ENCODE assay signal across 30 cellular contexts in the genomic region with DNA sequence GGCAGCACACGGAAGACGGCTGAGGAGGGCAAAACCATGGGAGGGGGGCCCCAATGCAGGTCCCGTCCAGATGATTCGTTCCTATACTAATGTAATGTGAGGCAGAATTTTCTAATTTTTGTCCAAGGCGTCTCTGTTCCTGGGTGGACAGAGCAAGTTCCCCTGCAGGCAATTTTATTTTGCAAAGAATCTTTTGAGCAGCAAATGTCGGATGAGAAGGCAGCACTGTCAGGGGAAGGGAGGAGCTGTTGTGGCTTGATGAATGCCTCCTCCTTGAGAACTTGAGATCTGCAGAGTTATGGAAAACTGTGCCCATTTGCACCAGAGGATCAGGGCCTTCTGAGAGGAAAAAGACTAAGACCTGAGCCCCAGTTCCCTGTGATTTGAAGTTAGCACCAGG. TPM values are rescaled to one million over a fixed set of nuclear protein-coding genes. Genes with fewer than 3 reads are reported as not detected.
A peak's percentile ranks its signal among the peaks of the same experiment; 100 is the strongest.
DNase-seq lines count a peak whose midpoint lies in the region; ATAC-seq and TF ChIP-seq lines count a peak whose summit lies in the region.
"Had no signal": no experiment of that assay in that cellular context is flagged by ENCODE, and none has a peak within 500 bp of the region (broad histone marks: within the 10 kb centered on the region; RNA-seq: fewer than 3 reads in every experiment).

No MANE protein-coding gene starts in this region.

- H3K23ac ChIP-seq in IMR-90 (ENCODE audit: low read depth, low read length): peak overlapping the region; percentile 40; the same call in 1 of the 2 replicates

- DNase-seq in IMR-90 (no peak), epidermal melanocyte (ENCODE audit: insufficient read length, low spot score) (peak; percentile 51), neural progenitor cell (ENCODE audit: low spot score) (no peak), tibial artery (no peak), NCI-H510A treated with DMSO at 0.1 percent for 48 hours (lab: John Stamatoyannopoulos, UW) (no peak), DMS153 (lab: John Stamatoyannopoulos, UW) (no peak)
- DNase-seq in stimulated activated CD4-positive, alpha-beta T cell treated with anti-CD3 and anti-CD28 coated beads, Interleukin-15, amount 100 ng/mL, for 24 hours: no peak
- DNase-seq: activated CD4-positive, alpha-beta T cell treated with anti-CD3 and anti-CD28 coated beads for 4 hours; activated naive CD4-positive, alpha-beta T cell treated with anti-CD3 and anti-CD28 coated beads, Interleukin-2, amount 50 U/mL, for 16 hours; amniotic stem cell; CD4-positive, alpha-beta memory T cell; glutamatergic neuron; mucosa of descending colon; NCI-H1048; NCI-H1694; NCI-H446 treated with DMSO at 0.1 percent for 48 hours; NCI-H82; SJCRH30; stimulated activated CD4-positive, alpha-beta T cell treated with anti-CD3 and anti-CD28 coated beads, Interleukin-12 subunit alpha, Interleukin-12 subunit beta, amount 100 ng/mL, for 4 hours; stimulated activated CD4-positive, alpha-beta T cell treated with anti-CD3 and anti-CD28 coated beads, Interleukin-4, amount 100 ng/mL, for 24 hours; SW 1271 had no signal

- POLR2A ChIA-PET in IMR-90 (lab: Charles Lee; ENCODE audit: unreplicated experiment): no interaction called here

- H3K4ac ChIP-seq in IMR-90 (ENCODE audit: low read depth, low read length): peak overlapping the region; percentile 10; the same call in 1 of the 2 replicates

- H2BK5ac ChIP-seq in IMR-90 (ENCODE audit: low read depth, low read length, poor library complexity, severe bottlenecking): no peak overlapping the region

- H3K9me1 ChIP-seq in IMR-90 (ENCODE audit: insufficient read depth, low read length): peaks cover 30% of the 10 kb centered on the region

- no peak overlapping the region for H3K4me2 ChIP-seq in IMR-90 (ENCODE audit: low read depth, low read length)
- no peak overlapping the region for H3K4me2 ChIP-seq in neural progenitor cell

- no peak overlapping the region for H4K5ac ChIP-seq in IMR-90 (ENCODE audit: low read depth, low read length)

- H3K9me3 ChIP-seq in IMR-90 (ENCODE audit: control insufficient read depth, insufficient read depth, low read length): no peaks in the 10 kb centered on the region
- H3K9me3 ChIP-seq in neural progenitor cell (ENCODE audit: low read depth): no peaks in the 10 kb centered on the region
- no peaks in the 10 kb centered on the region for H3K9me3 ChIP-seq in tibial artery
- H3K9me3 ChIP-seq: mucosa of descending colon, right lobe of liver, SJCRH30 had no signal

- H3K4me1 ChIP-seq in IMR-90 (ENCODE audit: control insufficient read depth, insufficient read depth, low read length): peaks cover 41% of the 10 kb centered on the region
- H3K4me1 ChIP-seq in neural progenitor cell: peaks cover 26% of the 10 kb centered on the region
- H3K4me1 ChIP-seq in tibial artery: peaks cover 0 to 59% (median 34%) of the 10 kb centered on the region in 4 donors
- H3K4me1 ChIP-seq: right lobe of liver had no signal

- peak overlapping the region; percentile 5; the same call in 1 of the 2 replicates for H3K18ac ChIP-seq in IMR-90 (ENCODE audit: low read depth, low read length)

- no peak overlapping the region for H3K56ac ChIP-seq in IMR-90 (ENCODE audit: extremely low read depth, insufficient read depth, low read length)

- H3K9ac ChIP-seq in IMR-90 (ENCODE audit: low read depth, low read length) (no peak overlapping the region), neural progenitor cell (no peak overlapping the region)

- H3K79me2 ChIP-seq in neural progenitor cell (ENCODE audit: low read depth): no peaks in the 10 kb centered on the region

- no peak for ATAC-seq in IMR-90 (ENCODE audit: low read depth)
- ATAC-seq: activated T-helper 17 cell treated with anti-CD3 and anti-CD28 coated beads, Interleukin-2, amount 50 U/mL, for 72 hours; mucosa of descending colon; right lobe of liver had no signal

- H2BK20ac ChIP-seq in IMR-90 (ENCODE audit: low read depth, low read length): peak overlapping the region; percentile 49

- peaks cover 14% of the 10 kb centered on the region for H3K27me3 Mint-ChIP-seq in neural progenitor cell (ENCODE audit: insufficient read depth, low read depth)

- in situ Hi-C loops in IMR-90 (cut with MboI; ENCODE audit: low sequenced_read_pairs): no loop called here

- H2AK5ac ChIP-seq in IMR-90 (ENCODE audit: low read depth, low read length): no peak overlapping the region; the same call in 1 of the 2 replicates

- H3K36me3 ChIP-seq in IMR-90 (ENCODE audit: control insufficient read depth, insufficient read depth, low read length) (no peaks in the 10 kb centered on the region), neural progenitor cell (no peaks in the 10 kb centered on the region), tibial artery (no peaks in the 10 kb centered on the region)
- H3K36me3 ChIP-seq: right lobe of liver, SJCRH30 had no signal

- intact Hi-C loops in IMR-90 (cut with micrococcal nuclease): no loop called here
- intact Hi-C loops in tibial artery (cut with DNase I; ENCODE audit: low total_unique reads): no loop called here

- no peak overlapping the region for H2AFZ ChIP-seq in IMR-90 (replicated peaks; ENCODE audit: low read length, poor library complexity)
- H2AFZ ChIP-seq in neural progenitor cell (replicated peaks): no peak overlapping the region

- peak overlapping the region; percentile 80 for H3K27ac Mint-ChIP-seq in neural progenitor cell
- H3K27ac Mint-ChIP-seq: activated T-helper 17 cell treated with anti-CD3 and anti-CD28 coated beads, Interleukin-2, amount 50 U/mL, for 72 hours; B cell; CD4-positive, alpha-beta memory T cell had no signal

- H3K4me1 Mint-ChIP-seq in neural progenitor cell: peaks cover 53% of the 10 kb centered on the region
- H3K4me1 Mint-ChIP-seq: activated T-helper 17 cell treated with anti-CD3 and anti-CD28 coated beads, Interleukin-2, amount 50 U/mL, for 72 hours; B cell; CD4-positive, alpha-beta memory T cell had no signal

- no peak overlapping the region for H3K27ac ChIP-seq in IMR-90 (ENCODE audit: insufficient read depth, low read length)
- no peak overlapping the region for H3K27ac ChIP-seq in neural progenitor cell
- peak overlapping the region; percentile 66 to 69 for H3K27ac ChIP-seq in tibial artery
- H3K27ac ChIP-seq: right lobe of liver, SJCRH30 had no signal

- no peaks in the 10 kb centered on the region for H3K27me3 ChIP-seq in IMR-90 (ENCODE audit: control insufficient read depth, insufficient read depth, low read length)
- peaks cover 5% of the 10 kb centered on the region for H3K27me3 ChIP-seq in neural progenitor cell
- H3K27me3 ChIP-seq in tibial artery: no peaks in the 10 kb centered on the region
- H3K27me3 ChIP-seq: right lobe of liver, SJCRH30 had no signal

- H3K4me3 Mint-ChIP-seq in neural progenitor cell: peak overlapping the region; percentile 53
- H3K4me3 Mint-ChIP-seq: activated T-helper 17 cell treated with anti-CD3 and anti-CD28 coated beads, Interleukin-2, amount 50 U/mL, for 72 hours; B cell; CD4-positive, alpha-beta memory T cell; neural crest cell had no signal

- no peaks in the 10 kb centered on the region for H3K36me3 Mint-ChIP-seq in neural progenitor cell
- H3K36me3 Mint-ChIP-seq: CD4-positive, alpha-beta memory T cell had no signal

- no peak overlapping the region; a peak in 1 of 4 replicates for H4K8ac ChIP-seq in IMR-90 (ENCODE audit: low read depth in 2 of 2, low read length in 2 of 2)

- no peak for TF ChIP-seq RAD21 in IMR-90 (IDR thresholded peaks at IDR 0.05; ENCODE audit: low read length)

- H2AK9ac ChIP-seq in IMR-90 (replicated peaks; ENCODE audit: low read depth, low read length, poor library complexity): no peak overlapping the region

- H4K20me1 ChIP-seq in IMR-90 (ENCODE audit: insufficient read depth, low read length) (no peaks in the 10 kb centered on the region), neural progenitor cell (ENCODE audit: low read depth) (peaks cover 9% of the 10 kb centered on the region)

- H3K9me3 Mint-ChIP-seq in neural progenitor cell: no peaks in the 10 kb centered on the region
- H3K9me3 Mint-ChIP-seq: activated T-helper 17 cell treated with anti-CD3 and anti-CD28 coated beads, Interleukin-2, amount 50 U/mL, for 72 hours; CD4-positive, alpha-beta memory T cell; neural crest cell had no signal

- dilution Hi-C loops in IMR-90 (cut with HindIII; ENCODE audit: low sequenced_read_pairs, unreplicated experiment): no loop called here

- CTCF ChIA-PET in IMR-90 (lab: Yijun Ruan, JAX): no interaction called here

- no peaks in the 10 kb centered on the region for H3K79me1 ChIP-seq in IMR-90 (ENCODE audit: low read depth in 1 of 2, low read length in 2 of 2)

- H3F3A ChIP-seq in neural progenitor cell (ENCODE audit: low read depth): peaks cover 14% of the 10 kb centered on the region

- H2BK15ac ChIP-seq in IMR-90 (ENCODE audit: low read depth, low read length): no peak overlapping the region

- peak overlapping the region; percentile 49; the same call in 1 of the 2 replicates for H3K14ac ChIP-seq in IMR-90 (replicated peaks; ENCODE audit: low read depth, low read length)

- H4K91ac ChIP-seq in IMR-90 (ENCODE audit: insufficient read depth, low read depth, low read length): peak overlapping the region; percentile 67

- no TSS peak for BruUV-seq in IMR-90 (replicated peaks; lab: Mats Ljungman, UMichigan)

- H3K4me3 ChIP-seq in IMR-90 (ENCODE audit: insufficient read depth, low read depth, low read length) (no peak overlapping the region), neural progenitor cell (no peak overlapping the region), tibial artery (no peak overlapping the region)
- H3K4me3 ChIP-seq: lung, mucosa of descending colon, right lobe of liver, SJCRH30 had no signal

- 77% methylated on average over 5 of the region's 6 CpGs; no CpG with 5 or more reads in 1 of the 2 experiments for WGBS in IMR-90 (ENCODE audit: extremely low coverage in 2 of 2, insufficient read length in 1 of 2), 2 experiments

- no peak for TF ChIP-seq CTCF in IMR-90 (conservative IDR thresholded peaks at IDR 0.05; ENCODE audit: low read depth, low read length)
- no peak for TF ChIP-seq CTCF in neural progenitor cell (IDR thresholded peaks at IDR 0.05)
- TF ChIP-seq CTCF in tibial artery (IDR thresholded peaks at IDR 0.05): no peak

- no peak for TF ChIP-seq POLR2A in IMR-90 (IDR thresholded peaks at IDR 0.05; ENCODE audit: low read depth, low read length)

- peak overlapping the region; percentile 81 for H2BK120ac ChIP-seq in IMR-90 (ENCODE audit: low read depth, low read length)

TF ChIP-seq in IMR-90, 13 proteins besides CTCF, POLR2A, EP300 and RAD21 (continues in another document):
- TF ChIP-seq RFX5 (IDR thresholded peaks at IDR 0.05; ENCODE audit: low read depth, low read length) (no peak), BHLHE40 (IDR thresholded peaks at IDR 0.05; ENCODE audit: low read depth, low read length) (no peak), CEBPB (IDR thresholded peaks at IDR 0.05; ENCODE audit: low read depth, low read length) (no peak), FOS (IDR thresholded peaks at IDR 0.05; ENCODE audit: low read depth, low read length) (no peak), MAZ (IDR thresholded peaks at IDR 0.05; ENCODE audit: borderline replicate concordance, low read depth, low read length) (no peak)

RNA-seq across cellular contexts. Expression of a gene that starts 17.3 kb away (rescaled TPM):
- not detected in 2 replicates for total RNA-seq in IMR-90 (2012; rRNA removed)
- polyA plus RNA-seq in IMR-90 (2012; rRNA removed): 0.05 and 0.06 TPM in 2 replicates
- 0.09 TPM in 1 of 2 replicates, not detected in the other for polyA plus RNA-seq in IMR-90 (2012; cell fraction: cytosol; rRNA removed)
- polyA plus RNA-seq in IMR-90 (2012; cell fraction: nucleus; rRNA removed; ENCODE audit: low replicate concordance): 0.37 and 0.40 TPM in 2 replicates
- not detected in 2 replicates for total RNA-seq in neural progenitor cell (ENCODE audit: low replicate concordance)
- total RNA-seq: activated T-helper 17 cell treated with anti-CD3 and anti-CD28 coated beads, Interleukin-2, amount 50 U/mL, for 72 hours; B cell; CD4-positive, alpha-beta memory T cell; endothelial cell of umbilical vein; HT1080; kidney epithelial cell; neural crest cell; ureter had no signal
- polyA plus RNA-seq: CD4-positive, alpha-beta memory T cell; endothelial cell of umbilical vein had no signal

Comparison
In these comparisons a context has a peak if more than half of its experiments do, and no peak if none do; other contexts are left out.
1. H3K27ac ChIP-seq: peak in tibial artery (2 of 2); none in IMR-90 (single experiment) and neural progenitor cell (single experiment).